In genomic region chr17:64148017-64148631, GRCh38 we compare ENCODE assay signal across 9 cellular contexts. TPM values are rescaled to one million over a fixed set of nuclear protein-coding genes. Genes with fewer than 3 reads are reported as not detected.
DNase-seq lines count a peak whose midpoint lies in the region; ATAC-seq and TF ChIP-seq lines count a peak whose summit lies in the region.
"Had no signal": no experiment of that assay in that cellular context is flagged by ENCODE, and none has a peak within 500 bp of the region (broad histone marks: within the 10 kb centered on the region; RNA-seq: fewer than 3 reads in every experiment).

No MANE protein-coding gene starts in this region.

- CTCF ChIA-PET in RWPE1 (lab: Yijun Ruan, JAX): interaction anchor here (0.6 to 3.4 kb wide), 7 partner anchors 14 to 271 kb away, joined by 3 to 13 read pairs (median 4); no protein-coding TSS in a partner anchor

- TF ChIP-seq EP300 in upper lobe of left lung (IDR thresholded peaks at IDR 0.05): peak in 1 of 4 donors; percentile 22

- ATAC-seq in upper lobe of left lung (ENCODE audit: low FRiP score in 2 of 2) (no peak), HG03439 (IDR thresholded peaks at IDR 0.05; ENCODE audit: unreplicated experiment) (no peak)

- H3K27me3 ChIP-seq in left ventricle myocardium inferior (ENCODE audit: low read depth) (no peaks in the 10 kb centered on the region), upper lobe of left lung (no peaks in the 10 kb centered on the region), SJCRH30 (no peaks in the 10 kb centered on the region)

- POLR2A ChIA-PET in RWPE1 (lab: Yijun Ruan, JAX; ENCODE audit: low non-redundant PET): no interaction called here

- WGBS in upper lobe of left lung, 2 donors: 66 to 71% methylated on average over 8 of the region's 8 CpGs

- H3K4me3 ChIP-seq in left ventricle myocardium inferior: peak overlapping the region; percentile 91
- no peak overlapping the region for H3K4me3 ChIP-seq in fibroblast of the aortic adventitia (ENCODE audit: low read depth, low read length)
- no peak overlapping the region for H3K4me3 ChIP-seq in upper lobe of left lung
- H3K4me3 ChIP-seq in SJCRH30: no peak overlapping the region

- H3K4me1 ChIP-seq in left ventricle myocardium inferior (peaks cover 72% of the 10 kb centered on the region), upper lobe of left lung (peaks cover 37 to 52% (median 42%) of the 10 kb centered on the region in 4 donors), SJCRH30 (no peaks in the 10 kb centered on the region)

- H3K27ac ChIP-seq in left ventricle myocardium inferior (replicated peaks): peak overlapping the region; percentile 98
- peak overlapping the region; percentile 68 for H3K27ac ChIP-seq in RWPE1
- H3K27ac ChIP-seq in upper lobe of left lung: peak overlapping the region; percentile 16 to 99 (median 92)
- no peak overlapping the region for H3K27ac ChIP-seq in SJCRH30

- intact Hi-C loops in left ventricle myocardium inferior (cut with micrococcal nuclease) (loop anchor here (5.0 kb wide), 2 partner anchors 114 to 134 kb away; partner anchors contain the start of gene TEX2), cardiac septum (cut with DNase I) (loop anchor here (2.0 to 5.0 kb wide), 2 partner anchors 114 to 135 kb away; partner anchors contain the start of gene TEX2)

- TF ChIP-seq CTCF in left ventricle myocardium inferior (IDR thresholded peaks at IDR 0.05; ENCODE audit: borderline replicate concordance): no peak
- no peak for TF ChIP-seq CTCF in RWPE1 (conservative IDR thresholded peaks at IDR 0.05; ENCODE audit: low read depth)
- no peak for TF ChIP-seq CTCF in fibroblast of the aortic adventitia (IDR thresholded peaks at IDR 0.05; ENCODE audit: insufficient read depth, low read length)
- no peak for TF ChIP-seq CTCF in upper lobe of left lung (IDR thresholded peaks at IDR 0.05)

- H3K9me3 ChIP-seq in left ventricle myocardium inferior (replicated peaks) (no peaks in the 10 kb centered on the region), upper lobe of left lung (no peaks in the 10 kb centered on the region), SJCRH30 (replicated peaks) (no peaks in the 10 kb centered on the region)

- no peak for DNase-seq in left ventricle myocardium inferior
- no peak for DNase-seq in cardiac septum (ENCODE audit: low spot score)
- DNase-seq in RWPE1 (ENCODE audit: low spot score): no peak
- DNase-seq in fibroblast of the aortic adventitia (ENCODE audit: low read depth): peak; percentile 62
- DNase-seq in upper lobe of left lung: no peak
- DNase-seq in OCI-M1 (lab: John Stamatoyannopoulos, UW): no peak
- DNase-seq in SJCRH30: no peak
- DNase-seq: kidney glomerular epithelial cell had no signal

- TF ChIP-seq POLR2A in upper lobe of left lung (IDR thresholded peaks at IDR 0.05): no peak

- H3K36me3 ChIP-seq in left ventricle myocardium inferior (peaks cover 19% of the 10 kb centered on the region), upper lobe of left lung (peaks cover 0 to 31% (median 3%) of the 10 kb centered on the region in 4 donors), SJCRH30 (peaks cover 33% of the 10 kb centered on the region)

RNA-seq across cellular contexts. Expression of gene ERN1, which starts 18.2 kb away (rescaled TPM):
- 9.3 TPM for total RNA-seq in left ventricle myocardium inferior
- total RNA-seq in cardiac septum: 6.9 TPM
- 11.6 and 13.3 TPM in 2 replicates for total RNA-seq in fibroblast of the aortic adventitia (ENCODE audit: low replicate concordance)
- 10 to 100 TPM; 32.8 to 65.0 (median 41.9) TPM for total RNA-seq in upper lobe of left lung
- total RNA-seq in SJCRH30 (2014; rRNA removed; shearing (Covaris generic)): 2.2 and 3.8 TPM in 2 replicates
